11 cellular contexts compared by ENCODE assay signal in the genomic region with DNA sequence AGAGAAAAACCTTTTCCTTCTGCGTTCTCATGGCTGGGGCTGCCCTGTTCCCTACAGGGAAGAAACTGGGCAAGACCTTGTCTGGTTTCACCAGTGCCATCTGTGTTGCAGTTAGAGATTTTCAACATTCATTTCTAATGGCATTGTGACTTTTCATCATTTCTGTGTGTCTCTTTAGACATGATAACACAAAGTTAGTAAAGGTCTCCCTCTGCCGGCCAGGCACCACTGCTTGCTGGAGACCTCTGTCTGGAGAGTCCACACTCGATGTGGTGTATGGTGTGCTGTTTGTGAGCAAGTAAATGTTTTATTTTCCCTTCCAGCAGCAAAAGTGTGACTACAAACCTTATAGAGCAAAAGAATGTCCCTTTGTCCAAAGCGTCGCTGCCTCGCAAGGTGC.
A peak's percentile ranks its signal among the peaks of the same experiment; 100 is the strongest.
DNase-seq lines count a peak whose midpoint lies in the region; ATAC-seq and TF ChIP-seq lines count a peak whose summit lies in the region.
"Had no signal": no experiment of that assay in that cellular context is flagged by ENCODE, and none has a peak within 500 bp of the region (broad histone marks: within the 10 kb centered on the region; RNA-seq: fewer than 3 reads in every experiment).

No MANE protein-coding gene starts in this region.

- CTCF ChIA-PET in RWPE1 (lab: Yijun Ruan, JAX) = no interaction called here

- H3K27me3 Mint-ChIP-seq in neural crest cell (ENCODE audit: low read depth) = peaks cover 76% of the 10 kb centered on the region

- H3K27me3 ChIP-seq in aorta (ENCODE audit: control insufficient read depth in 1 of 2, insufficient read depth in 2 of 2, low read length in 1 of 2) = no peaks in the 10 kb centered on the region

- peak; percentile 30 for TF ChIP-seq CTCF in GM12864 (IDR thresholded peaks at IDR 0.05; ENCODE audit: low read depth, low read length, missing control alignments)
- TF ChIP-seq CTCF in neural crest cell (conservative IDR thresholded peaks at IDR 0.05) = peak; percentile 50
- no peak for TF ChIP-seq CTCF in omental fat pad (IDR thresholded peaks at IDR 0.05)
- TF ChIP-seq CTCF in RWPE1 (conservative IDR thresholded peaks at IDR 0.05; ENCODE audit: low read depth) = no peak

- H3K4me1 ChIP-seq in aorta (ENCODE audit: control insufficient read depth in 1 of 2, insufficient read depth in 2 of 2, low read length in 2 of 2) = no peaks in the 10 kb centered on the region

- peaks cover 1% of the 10 kb centered on the region for H3K9me3 ChIP-seq in aorta (ENCODE audit: control insufficient read depth, low read length)

- no peaks in the 10 kb centered on the region for H3K36me3 ChIP-seq in aorta (ENCODE audit: control insufficient read depth in 1 of 2, insufficient read depth in 2 of 2, low read length in 1 of 2)

- no peaks in the 10 kb centered on the region for H3K36me3 Mint-ChIP-seq in neural crest cell (ENCODE audit: low read depth)

- H3K4me1 Mint-ChIP-seq in neural crest cell = peaks cover 1% of the 10 kb centered on the region
- H3K4me1 Mint-ChIP-seq: activated T-helper 17 cell treated with anti-CD3 and anti-CD28 coated beads, Interleukin-2, amount 50 U/mL, for 72 hours had no signal

- intact Hi-C loops in aorta (cut with DNase I) = no loop called here

- H3K4me3 Mint-ChIP-seq in neural crest cell = no peak overlapping the region
- H3K4me3 Mint-ChIP-seq: activated T-helper 17 cell treated with anti-CD3 and anti-CD28 coated beads, Interleukin-2, amount 50 U/mL, for 72 hours had no signal

- WGBS in aorta, 2 donors = 57 to 72% methylated on average over 6 of the region's 6 CpGs

- no peak overlapping the region for H3K27ac Mint-ChIP-seq in neural crest cell (ENCODE audit: unreplicated experiment)
- H3K27ac Mint-ChIP-seq: activated T-helper 17 cell treated with anti-CD3 and anti-CD28 coated beads, Interleukin-2, amount 50 U/mL, for 72 hours had no signal

- ATAC-seq in omental fat pad (ENCODE audit: low FRiP score) = no peak
- ATAC-seq in HG03159 (IDR thresholded peaks at IDR 0.05; ENCODE audit: unreplicated experiment) = no peak
- no peak for ATAC-seq in aorta (ENCODE audit: low FRiP score)
- ATAC-seq: activated T-helper 17 cell treated with anti-CD3 and anti-CD28 coated beads, Interleukin-2, amount 50 U/mL, for 72 hours had no signal

- H3K27ac ChIP-seq in RWPE1 = no peak overlapping the region
- H3K27ac ChIP-seq in aorta (ENCODE audit: low read depth in 1 of 2, low read length in 2 of 2) = no peak overlapping the region

- H3K9me3 Mint-ChIP-seq in neural crest cell = peaks cover 2% of the 10 kb centered on the region

- POLR2A ChIA-PET in RWPE1 (lab: Yijun Ruan, JAX; ENCODE audit: low non-redundant PET) = no interaction called here

- no peak for DNase-seq in GM12864 (ENCODE audit: low read depth)
- peak; percentile 5 for DNase-seq in MV-4-11 (lab: John Stamatoyannopoulos, UW)
- peak in 45 of 58 donors; percentile 9 to 85 (median 56) for DNase-seq in anterior cingulate cortex (lab: John Stamatoyannopoulos, UW)
- peak; percentile 23 for DNase-seq in neural crest cell (ENCODE audit: low read depth, low spot score)
- no peak for DNase-seq in omental fat pad (ENCODE audit: low spot score)
- no peak for DNase-seq in RWPE1 (ENCODE audit: low spot score)
- DNase-seq in aorta = no peak
- DNase-seq: NCI-H1436 treated with DMSO at 0.1 percent for 48 hours, T-helper 2 cell had no signal

- H3K4me3 ChIP-seq in GM12864 (ENCODE audit: low read depth, low read length) (no peak overlapping the region), aorta (ENCODE audit: low read length in 2 of 2) (no peak overlapping the region)

Comparison
In these comparisons a context has a peak if more than half of its experiments do, and no peak if none do; other contexts are left out.
1. DNase-seq: peak in MV-4-11 (single experiment), anterior cingulate cortex (45 of 58) and neural crest cell (single experiment); none in GM12864 (single experiment), omental fat pad (single experiment), RWPE1 (single experiment) and aorta (0 of 2).
2. CTCF ChIP-seq: peak in GM12864 (single experiment) and neural crest cell (single experiment); none in omental fat pad (0 of 3) and RWPE1 (single experiment).